19 cellular contexts compared by ENCODE assay signal in the genomic region with DNA sequence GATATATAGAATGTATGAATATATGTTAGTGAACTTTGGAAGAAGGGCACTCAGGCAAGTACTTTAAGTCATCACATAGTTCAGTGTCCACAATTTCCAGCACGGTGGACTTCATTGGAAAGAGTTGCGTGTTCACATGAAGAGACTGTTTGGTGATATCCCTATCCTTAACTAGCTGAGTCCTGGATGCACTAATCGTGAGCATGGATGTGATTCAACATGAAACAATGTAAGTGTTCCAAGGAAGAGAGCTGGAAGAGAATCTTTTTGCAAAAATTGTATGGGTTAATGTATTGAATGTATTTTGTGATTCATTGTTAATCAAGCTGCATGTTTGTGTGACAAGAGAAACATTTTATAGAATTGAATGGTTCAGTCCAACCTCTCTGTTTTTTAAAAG. TPM values are rescaled to one million over a fixed set of nuclear protein-coding genes. Genes with fewer than 3 reads are reported as not detected.
A peak's percentile ranks its signal among the peaks of the same experiment; 100 is the strongest.
DNase-seq lines count a peak whose midpoint lies in the region; ATAC-seq and TF ChIP-seq lines count a peak whose summit lies in the region.
"Had no signal": no experiment of that assay in that cellular context is flagged by ENCODE, and none has a peak within 500 bp of the region (broad histone marks: within the 10 kb centered on the region; RNA-seq: fewer than 3 reads in every experiment).

No MANE protein-coding gene starts in this region.

- CTCF ChIA-PET in activated naive CD4-positive, alpha-beta T cell treated with anti-CD3 and anti-CD28 coated beads for 36 hours (lab: Charles Lee): interaction anchor here (1.1 to 3.8 kb wide), 2 partner anchors 8 to 24 kb away, joined by 3 to 31 read pairs; a partner anchor contains a TSS
- CTCF ChIA-PET in activated CD4-positive, alpha-beta memory T cell treated with anti-CD3 and anti-CD28 coated beads for 36 hours (lab: Charles Lee): interaction anchor here (1.0 to 6.5 kb wide), 2 partner anchors 8 to 15 kb away, joined by 3 to 50 read pairs; a partner anchor contains a TSS

- no peak for DNase-seq in activated naive CD4-positive, alpha-beta T cell treated with anti-CD3 and anti-CD28 coated beads for 36 hours
- no peak for DNase-seq in activated naive CD4-positive, alpha-beta T cell (lab: John Stamatoyannopoulos, UW)
- no peak for DNase-seq in activated CD4-positive, alpha-beta memory T cell treated with anti-CD3 and anti-CD28 coated beads for 36 hours
- DNase-seq in endodermal cell: no peak
- no peak for DNase-seq in stimulated activated effector memory CD8-positive, alpha-beta T cell treated with anti-CD3 and anti-CD28 coated beads, Interleukin-12 subunit alpha, Interleukin-12 subunit beta, amount 100 ng/mL, for 72 hours (ENCODE audit: low spot score in 2 of 2)
- DNase-seq in effector CD8-positive, alpha-beta T cell (lab: John Stamatoyannopoulos, UW): no peak
- DNase-seq in NCI-H345 treated with DMSO at 0.1 percent for 48 hours (lab: John Stamatoyannopoulos, UW; ENCODE audit: unreplicated experiment): no peak
- no peak for DNase-seq in gastrocnemius medialis
- DNase-seq: activated B cell treated with CpG ODN at 0.5 μM for 24 hours, Calu3, dermis blood vessel endothelial cell, GF-D8, MG63, NCI-H2081, NCI-H524 treated with DMSO at 0.1 percent for 48 hours, posterior cingulate gyrus, spleen had no signal

- no peak overlapping the region for H3K4me3 ChIP-seq in endodermal cell (ENCODE audit: low read length)
- H3K4me3 ChIP-seq in gastrocnemius medialis: no peak overlapping the region
- H3K4me3 ChIP-seq: ascending aorta, hepatocyte, MG63, spleen had no signal

- in situ Hi-C loops in gastrocnemius medialis (cut with MboI; ENCODE audit: low sequenced_read_pairs in 4 of 4): loop anchor here (10.0 to 25.0 kb wide), 2 partner anchors 295 to 297 kb away; a partner anchor contains a TSS

- no peak overlapping the region for H3K4me3 Mint-ChIP-seq in activated naive CD4-positive, alpha-beta T cell treated with anti-CD3 and anti-CD28 coated beads for 36 hours
- no peak overlapping the region for H3K4me3 Mint-ChIP-seq in activated CD4-positive, alpha-beta memory T cell treated with anti-CD3 and anti-CD28 coated beads for 36 hours
- no peak overlapping the region for H3K4me3 Mint-ChIP-seq in endodermal cell
- H3K4me3 Mint-ChIP-seq in stimulated activated effector memory CD8-positive, alpha-beta T cell treated with anti-CD3 and anti-CD28 coated beads, Interleukin-12 subunit alpha, Interleukin-12 subunit beta, amount 100 ng/mL, for 72 hours: peak overlapping the region; percentile 98
- H3K4me3 Mint-ChIP-seq: activated B cell treated with CpG ODN at 0.5 μM for 24 hours had no signal

- no peak for TF ChIP-seq POLR2A in gastrocnemius medialis (IDR thresholded peaks at IDR 0.05)

- no peaks in the 10 kb centered on the region for H3K9me3 Mint-ChIP-seq in activated naive CD4-positive, alpha-beta T cell treated with anti-CD3 and anti-CD28 coated beads for 36 hours
- no peaks in the 10 kb centered on the region for H3K9me3 Mint-ChIP-seq in activated CD4-positive, alpha-beta memory T cell treated with anti-CD3 and anti-CD28 coated beads for 36 hours
- no peaks in the 10 kb centered on the region for H3K9me3 Mint-ChIP-seq in endodermal cell
- H3K9me3 Mint-ChIP-seq in stimulated activated effector memory CD8-positive, alpha-beta T cell treated with anti-CD3 and anti-CD28 coated beads, Interleukin-12 subunit alpha, Interleukin-12 subunit beta, amount 100 ng/mL, for 72 hours: no peaks in the 10 kb centered on the region
- H3K9me3 Mint-ChIP-seq: activated B cell treated with CpG ODN at 0.5 μM for 24 hours had no signal

- H3K36me3 Mint-ChIP-seq in activated naive CD4-positive, alpha-beta T cell treated with anti-CD3 and anti-CD28 coated beads for 36 hours (ENCODE audit: low read depth): peaks cover 80% of the 10 kb centered on the region
- H3K36me3 Mint-ChIP-seq in activated CD4-positive, alpha-beta memory T cell treated with anti-CD3 and anti-CD28 coated beads for 36 hours: peaks cover 84% of the 10 kb centered on the region
- H3K36me3 Mint-ChIP-seq in endodermal cell (ENCODE audit: low read depth): peaks cover 90% of the 10 kb centered on the region
- no peaks in the 10 kb centered on the region for H3K36me3 Mint-ChIP-seq in stimulated activated effector memory CD8-positive, alpha-beta T cell treated with anti-CD3 and anti-CD28 coated beads, Interleukin-12 subunit alpha, Interleukin-12 subunit beta, amount 100 ng/mL, for 72 hours

- no peak for TF ChIP-seq CTCF in endodermal cell (conservative IDR thresholded peaks at IDR 0.05)
- TF ChIP-seq CTCF in gastrocnemius medialis (IDR thresholded peaks at IDR 0.05 in 4 of 5, conservative IDR thresholded peaks at IDR 0.05 in 1 of 5): no peak

- peaks cover 96% of the 10 kb centered on the region for H3K36me3 ChIP-seq in endodermal cell (ENCODE audit: control insufficient read depth, insufficient read depth, low read length)
- H3K36me3 ChIP-seq in gastrocnemius medialis: peaks cover 0 to 76% of the 10 kb centered on the region in 2 donors

- no peaks in the 10 kb centered on the region for H3K27me3 Mint-ChIP-seq in activated naive CD4-positive, alpha-beta T cell treated with anti-CD3 and anti-CD28 coated beads for 36 hours (ENCODE audit: low read depth)
- peaks cover 2% of the 10 kb centered on the region for H3K27me3 Mint-ChIP-seq in activated CD4-positive, alpha-beta memory T cell treated with anti-CD3 and anti-CD28 coated beads for 36 hours
- H3K27me3 Mint-ChIP-seq in endodermal cell (ENCODE audit: insufficient read depth): no peaks in the 10 kb centered on the region
- H3K27me3 Mint-ChIP-seq: activated B cell treated with CpG ODN at 0.5 μM for 24 hours had no signal

- H3K4me1 ChIP-seq in endodermal cell (ENCODE audit: control insufficient read depth, insufficient read depth, low read length) (peaks cover 3% of the 10 kb centered on the region), gastrocnemius medialis (peaks cover 11 to 21% of the 10 kb centered on the region in 2 donors)

- POLR2A ChIA-PET in activated CD4-positive, alpha-beta memory T cell treated with anti-CD3 and anti-CD28 coated beads for 36 hours (lab: Charles Lee): interaction anchor here (1.2 kb wide), 1 partner anchor 9 kb away, joined by 3 read pairs; a partner anchor contains a TSS

- no peaks in the 10 kb centered on the region for H3K9me3 ChIP-seq in endodermal cell (ENCODE audit: control insufficient read depth, low read length)
- H3K9me3 ChIP-seq in gastrocnemius medialis: no peaks in the 10 kb centered on the region
- H3K9me3 ChIP-seq: ascending aorta, MG63, spleen had no signal

- H3K27me3 ChIP-seq in endodermal cell (ENCODE audit: control insufficient read depth, insufficient read depth, low read length, poor library complexity, severe bottlenecking) (no peaks in the 10 kb centered on the region), gastrocnemius medialis (no peaks in the 10 kb centered on the region)
- H3K27me3 ChIP-seq: ascending aorta, hepatocyte, MG63, spleen had no signal

- WGBS in endodermal cell (ENCODE audit: insufficient coverage in 1 of 2, insufficient read length in 1 of 2), 2 experiments: 95% methylated on average over 3 of the region's 3 CpGs

- H3K27ac ChIP-seq in endodermal cell (ENCODE audit: low read depth, low read length) (no peak overlapping the region), gastrocnemius medialis (no peak overlapping the region)
- H3K27ac ChIP-seq: ascending aorta, hepatocyte had no signal

- H3K4me1 Mint-ChIP-seq in activated naive CD4-positive, alpha-beta T cell treated with anti-CD3 and anti-CD28 coated beads for 36 hours (ENCODE audit: low read depth): peaks cover 91% of the 10 kb centered on the region
- H3K4me1 Mint-ChIP-seq in activated CD4-positive, alpha-beta memory T cell treated with anti-CD3 and anti-CD28 coated beads for 36 hours (ENCODE audit: low read depth): peaks cover 93% of the 10 kb centered on the region
- H3K4me1 Mint-ChIP-seq in endodermal cell: peaks cover 22% of the 10 kb centered on the region
- peaks cover 89% of the 10 kb centered on the region for H3K4me1 Mint-ChIP-seq in stimulated activated effector memory CD8-positive, alpha-beta T cell treated with anti-CD3 and anti-CD28 coated beads, Interleukin-12 subunit alpha, Interleukin-12 subunit beta, amount 100 ng/mL, for 72 hours

- intact Hi-C loops in activated naive CD4-positive, alpha-beta T cell treated with anti-CD3 and anti-CD28 coated beads for 36 hours (cut with micrococcal nuclease): no loop called here
- intact Hi-C loops in activated CD4-positive, alpha-beta memory T cell treated with anti-CD3 and anti-CD28 coated beads for 36 hours (cut with micrococcal nuclease): loop anchor here (10.0 kb wide), 1 partner anchor 547 kb away; no protein-coding TSS in a partner anchor
- intact Hi-C loops in gastrocnemius medialis (cut with DNase I; ENCODE audit: low total_unique reads): no loop called here

- peak overlapping the region; percentile 95 for H3K27ac Mint-ChIP-seq in activated naive CD4-positive, alpha-beta T cell treated with anti-CD3 and anti-CD28 coated beads for 36 hours
- peak overlapping the region; percentile 91 for H3K27ac Mint-ChIP-seq in activated CD4-positive, alpha-beta memory T cell treated with anti-CD3 and anti-CD28 coated beads for 36 hours
- peak overlapping the region; percentile 76 for H3K27ac Mint-ChIP-seq in endodermal cell
- peak overlapping the region; percentile 97 for H3K27ac Mint-ChIP-seq in stimulated activated effector memory CD8-positive, alpha-beta T cell treated with anti-CD3 and anti-CD28 coated beads, Interleukin-12 subunit alpha, Interleukin-12 subunit beta, amount 100 ng/mL, for 72 hours
- H3K27ac Mint-ChIP-seq: activated B cell treated with CpG ODN at 0.5 μM for 24 hours had no signal

- H3K9ac ChIP-seq in endodermal cell (ENCODE audit: extremely low read depth, low read length, poor library complexity, severe bottlenecking): no peak overlapping the region

- ATAC-seq in stimulated activated effector memory CD8-positive, alpha-beta T cell treated with anti-CD3 and anti-CD28 coated beads, Interleukin-12 subunit alpha, Interleukin-12 subunit beta, amount 100 ng/mL, for 72 hours: no peak
- ATAC-seq in gastrocnemius medialis: no peak

RNA-seq across cellular contexts. Expression of a gene that starts 8.4 kb away (rescaled TPM):
- 100 to 1,000 TPM; 486 to 495 TPM for total RNA-seq in activated naive CD4-positive, alpha-beta T cell treated with anti-CD3 and anti-CD28 coated beads for 36 hours
- 100 to 1,000 TPM; 510 to 515 TPM for total RNA-seq in activated CD4-positive, alpha-beta memory T cell treated with anti-CD3 and anti-CD28 coated beads for 36 hours
- total RNA-seq in endodermal cell: 100 to 1,000 TPM; 492 to 493 TPM
- polyA plus RNA-seq in endodermal cell (2013, experiment 1 of 2): 367 TPM
- polyA plus RNA-seq in endodermal cell (2013, experiment 2 of 2): 349 TPM
- total RNA-seq in gastrocnemius medialis: 100 to 1,000 TPM; 131 to 157 (median 141) TPM

RNA-seq across cellular contexts. Expression of a gene that starts 35.8 kb away (rescaled TPM):
- total RNA-seq in activated naive CD4-positive, alpha-beta T cell treated with anti-CD3 and anti-CD28 coated beads for 36 hours: under 1 TPM; 0.57 to 0.81 TPM
- 1 to 10 TPM; 2.0 to 2.7 TPM for total RNA-seq in activated CD4-positive, alpha-beta memory T cell treated with anti-CD3 and anti-CD28 coated beads for 36 hours
- 1 to 10 TPM; 1.1 to 3.8 TPM for total RNA-seq in endodermal cell
- 22.4 TPM for polyA plus RNA-seq in endodermal cell (2013, experiment 1 of 2)
- polyA plus RNA-seq in endodermal cell (2013, experiment 2 of 2): 22.4 TPM
- total RNA-seq in gastrocnemius medialis: not detected

RNA-seq across cellular contexts. Expression of a gene that starts 36.0 kb away (rescaled TPM):
- total RNA-seq in activated naive CD4-positive, alpha-beta T cell treated with anti-CD3 and anti-CD28 coated beads for 36 hours: 10 to 100 TPM; 18.8 to 20.9 TPM
- 10 to 100 TPM; 23.3 to 27.6 TPM for total RNA-seq in activated CD4-positive, alpha-beta memory T cell treated with anti-CD3 and anti-CD28 coated beads for 36 hours
- total RNA-seq in endodermal cell (10 to 100 TPM; 12.5 to 17.0 TPM), gastrocnemius medialis (1 to 10 TPM in 2 of 4 donors, under 1 TPM in 2; 0.42 to 7.5 (median 1.5) TPM)
- 11.9 TPM for polyA plus RNA-seq in endodermal cell (2013, experiment 1 of 2)
- polyA plus RNA-seq in endodermal cell (2013, experiment 2 of 2): 10.2 TPM
